7 cellular contexts compared by ENCODE assay signal in genomic region chr2:219251656-219252055, GRCh38. TPM values are rescaled to one million over a fixed set of nuclear protein-coding genes. Genes with fewer than 3 reads are reported as not detected.
A peak's percentile ranks its signal among the peaks of the same experiment; 100 is the strongest.
DNase-seq lines count a peak whose midpoint lies in the region; ATAC-seq and TF ChIP-seq lines count a peak whose summit lies in the region.
"Had no signal": no experiment of that assay in that cellular context is flagged by ENCODE, and none has a peak within 500 bp of the region (broad histone marks: within the 10 kb centered on the region; RNA-seq: fewer than 3 reads in every experiment).

No MANE protein-coding gene starts in this region.

- H3K27ac ChIP-seq in thoracic aorta, result peak overlapping the region; percentile 88 to 95

- CTCF ChIA-PET in activated naive CD4-positive, alpha-beta T cell treated with anti-CD3 and anti-CD28 coated beads, Interleukin-2, amount 10 ng/mL, durations not matched to agents 7 days and 5 days (lab: Charles Lee), result interaction anchor here (0.8 to 5.5 kb wide), 8 partner anchors 12 to 92 kb away, joined by 3 to 49 read pairs (median 5); partner anchors contain the start of genes ABCB6, ANKZF1 and ATG9A

- no peaks in the 10 kb centered on the region for H3K9me3 ChIP-seq in thoracic aorta

- H3K36me3 Mint-ChIP-seq in activated naive CD4-positive, alpha-beta T cell treated with anti-CD3 and anti-CD28 coated beads, Interleukin-2, amount 10 ng/mL, durations not matched to agents 7 days and 5 days, result peaks cover 62% of the 10 kb centered on the region
- H3K36me3 Mint-ChIP-seq in effector memory CD8-positive, alpha-beta T cell (ENCODE audit: insufficient read depth), result peaks cover 73% of the 10 kb centered on the region

- no peaks in the 10 kb centered on the region for H3K9me3 Mint-ChIP-seq in activated naive CD4-positive, alpha-beta T cell treated with anti-CD3 and anti-CD28 coated beads, Interleukin-2, amount 10 ng/mL, durations not matched to agents 7 days and 5 days
- H3K9me3 Mint-ChIP-seq in effector memory CD8-positive, alpha-beta T cell, result no peaks in the 10 kb centered on the region

- DNase-seq in activated naive CD4-positive, alpha-beta T cell treated with anti-CD3 and anti-CD28 coated beads, Interleukin-2, amount 10 ng/mL, durations not matched to agents 7 days and 5 days, result no peak
- DNase-seq in activated naive CD4-positive, alpha-beta T cell treated with anti-CD3 and anti-CD28 coated beads, Interleukin-2, amount 50 U/mL, for 16 hours, result no peak
- DNase-seq in effector memory CD8-positive, alpha-beta T cell, result no peak
- DNase-seq in thoracic aorta (ENCODE audit: low spot score), result no peak
- no peak for DNase-seq in DMS79 (lab: John Stamatoyannopoulos, UW)
- no peak for DNase-seq in amniotic stem cell (lab: John Stamatoyannopoulos, UW)

- TF ChIP-seq CTCF in thoracic aorta (IDR thresholded peaks at IDR 0.05), result no peak

- H3K27me3 ChIP-seq in thoracic aorta (replicated peaks; ENCODE audit: insufficient read depth), result no peaks in the 10 kb centered on the region

- H3K4me1 ChIP-seq in thoracic aorta (ENCODE audit: control insufficient read depth in 1 of 2, low read depth in 2 of 2), result peaks cover 37 to 73% of the 10 kb centered on the region in 2 donors

- H3K27me3 Mint-ChIP-seq in activated naive CD4-positive, alpha-beta T cell treated with anti-CD3 and anti-CD28 coated beads, Interleukin-2, amount 10 ng/mL, durations not matched to agents 7 days and 5 days, result no peaks in the 10 kb centered on the region
- no peaks in the 10 kb centered on the region for H3K27me3 Mint-ChIP-seq in effector memory CD8-positive, alpha-beta T cell

- H3K4me1 Mint-ChIP-seq in activated naive CD4-positive, alpha-beta T cell treated with anti-CD3 and anti-CD28 coated beads, Interleukin-2, amount 10 ng/mL, durations not matched to agents 7 days and 5 days, result peaks cover 76% of the 10 kb centered on the region
- peaks cover 66 to 69% of the 10 kb centered on the region in 2 donors for H3K4me1 Mint-ChIP-seq in effector memory CD8-positive, alpha-beta T cell (ENCODE audit: low read depth in 2 of 2)

- peak overlapping the region; percentile 76 for H3K4me3 ChIP-seq in thoracic aorta

- ATAC-seq in effector memory CD8-positive, alpha-beta T cell (replicated peaks), result no peak
- ATAC-seq in thoracic aorta (ENCODE audit: insufficient number of reproducible peaks, low FRiP score, low read depth), result no peak

- peak overlapping the region; percentile 95 for H3K27ac Mint-ChIP-seq in activated naive CD4-positive, alpha-beta T cell treated with anti-CD3 and anti-CD28 coated beads, Interleukin-2, amount 10 ng/mL, durations not matched to agents 7 days and 5 days
- H3K27ac Mint-ChIP-seq in effector memory CD8-positive, alpha-beta T cell, result peak overlapping the region; percentile 87 to 96

- peak overlapping the region; percentile 92 for H3K4me3 Mint-ChIP-seq in activated naive CD4-positive, alpha-beta T cell treated with anti-CD3 and anti-CD28 coated beads, Interleukin-2, amount 10 ng/mL, durations not matched to agents 7 days and 5 days
- peak overlapping the region; percentile 73 to 82 for H3K4me3 Mint-ChIP-seq in effector memory CD8-positive, alpha-beta T cell

- H3K36me3 ChIP-seq in thoracic aorta, result peaks cover 7% of the 10 kb centered on the region

RNA-seq across cellular contexts. Expression of gene TUBA4B, which starts 1.4 kb away (rescaled TPM):
- not detected for total RNA-seq in thoracic aorta
- total RNA-seq: H4 had no signal

RNA-seq across cellular contexts. Expression of gene TUBA4A, which starts 2.1 kb away (rescaled TPM):
- total RNA-seq in thoracic aorta, result 10 to 100 TPM; 20.4 to 84.6 TPM

RNA-seq across cellular contexts. Expression of gene STK16, which starts 6.4 kb away (rescaled TPM):
- 10 to 100 TPM; 10.7 to 11.7 TPM for total RNA-seq in thoracic aorta

RNA-seq across cellular contexts. Expression of gene GLB1L, which starts 6.4 kb away (rescaled TPM):
- total RNA-seq in thoracic aorta, result 10 to 100 TPM in 1 of 2 donors, 1 to 10 TPM in 1; 9.1 to 13.7 TPM

RNA-seq across cellular contexts. Expression of gene ANKZF1, which starts 22.1 kb away (rescaled TPM):
- total RNA-seq in thoracic aorta, result 10 to 100 TPM; 69.7 to 72.6 TPM
